9 cellular contexts compared by ENCODE assay signal in the genomic region with DNA sequence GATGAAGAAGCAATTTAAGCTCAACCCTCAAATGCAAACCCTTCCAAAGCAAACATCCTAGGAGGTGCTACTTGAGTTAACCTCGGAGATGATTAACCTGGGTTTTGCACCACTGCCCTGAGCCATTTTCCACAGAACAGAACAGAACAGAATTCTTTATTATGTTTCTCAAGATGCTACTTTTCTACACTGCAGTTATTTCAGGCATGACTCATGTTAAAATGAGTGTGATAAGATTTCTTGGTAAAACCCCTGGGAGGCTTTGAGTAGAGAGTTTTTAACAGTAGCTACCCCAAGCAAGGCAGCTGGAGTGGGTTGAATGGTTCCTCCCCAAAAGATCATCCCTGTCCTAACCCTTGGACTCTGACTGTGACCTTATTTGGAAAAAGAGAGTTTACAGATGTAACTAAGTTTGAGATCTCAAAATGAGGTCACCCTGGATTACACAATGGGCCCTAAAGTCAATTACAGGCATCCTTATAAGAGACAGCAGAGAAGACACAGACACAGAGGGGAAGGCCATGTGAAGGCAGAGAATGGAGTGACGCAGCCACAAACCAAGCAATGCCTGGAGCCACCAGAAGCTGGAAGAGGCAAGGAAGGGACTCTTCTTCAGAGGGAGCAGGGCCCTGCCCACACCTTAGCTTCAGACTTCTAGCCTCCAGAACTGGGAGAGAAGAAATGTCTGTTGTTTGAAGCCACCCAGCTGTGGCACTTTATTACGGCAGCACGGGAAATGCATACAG.
A peak's percentile ranks its signal among the peaks of the same experiment; 100 is the strongest.
DNase-seq lines count a peak whose midpoint lies in the region; ATAC-seq and TF ChIP-seq lines count a peak whose summit lies in the region.
"Had no signal": no experiment of that assay in that cellular context is flagged by ENCODE, and none has a peak within 500 bp of the region (broad histone marks: within the 10 kb centered on the region; RNA-seq: fewer than 3 reads in every experiment).

No MANE protein-coding gene starts in this region.

- ATAC-seq in HG03520 (IDR thresholded peaks at IDR 0.05; ENCODE audit: unreplicated experiment): no peak
- ATAC-seq: foreskin keratinocyte had no signal

- 29% methylated on average over 4 of the region's 4 CpGs; no CpG with 5 or more reads in 1 of the 2 donors for WGBS in transverse colon (ENCODE audit: low coverage in 1 of 2), 2 donors

- H3K4me1 Mint-ChIP-seq in activated CD4-positive, alpha-beta T cell treated with anti-CD3 and anti-CD28 coated beads, Interleukin-2, amount 10 ng/mL, durations not matched to agents 7 days and 5 days: peaks cover 30% of the 10 kb centered on the region

- in situ Hi-C loops in transverse colon (cut with MboI; ENCODE audit: low pct_ligation_motif_present in 1 of 4, low pct_unique_long_range_greater_than_20kb in 1 of 4, low sequenced_read_pairs in 3 of 4): no loop called here

- no peak overlapping the region for H3K4me3 Mint-ChIP-seq in activated CD4-positive, alpha-beta T cell treated with anti-CD3 and anti-CD28 coated beads, Interleukin-2, amount 10 ng/mL, durations not matched to agents 7 days and 5 days

- H3K9me3 Mint-ChIP-seq in activated CD4-positive, alpha-beta T cell treated with anti-CD3 and anti-CD28 coated beads, Interleukin-2, amount 10 ng/mL, durations not matched to agents 7 days and 5 days: peaks cover 19% of the 10 kb centered on the region

- peak overlapping the region; percentile 38 for H3K27ac Mint-ChIP-seq in activated CD4-positive, alpha-beta T cell treated with anti-CD3 and anti-CD28 coated beads, Interleukin-2, amount 10 ng/mL, durations not matched to agents 7 days and 5 days

- H3K36me3 Mint-ChIP-seq in activated CD4-positive, alpha-beta T cell treated with anti-CD3 and anti-CD28 coated beads, Interleukin-2, amount 10 ng/mL, durations not matched to agents 7 days and 5 days (ENCODE audit: low read depth): peaks cover 3% of the 10 kb centered on the region

- H3K36me3 ChIP-seq in adipocyte (ENCODE audit: control insufficient read depth, insufficient read depth, low read length, severe bottlenecking) (no peaks in the 10 kb centered on the region), transverse colon (no peaks in the 10 kb centered on the region)

- H3K9me3 ChIP-seq in adipocyte (ENCODE audit: control insufficient read depth, low read length) (peaks cover 8% of the 10 kb centered on the region), transverse colon (no peaks in the 10 kb centered on the region)

- H3K27ac ChIP-seq in transverse colon: peak overlapping the region; percentile 81 to 86 (median 84)
- H3K27ac ChIP-seq: foreskin keratinocyte had no signal

- TF ChIP-seq EP300 in transverse colon (IDR thresholded peaks at IDR 0.05; ENCODE audit: low read depth): peak; percentile 58

- POLR2A ChIA-PET in activated CD4-positive, alpha-beta T cell treated with anti-CD3 and anti-CD28 coated beads, Interleukin-2, amount 10 ng/mL, durations not matched to agents 7 days and 5 days (lab: Charles Lee): no interaction called here

- peak; percentile 48 for TF ChIP-seq POLR2A in transverse colon (IDR thresholded peaks at IDR 0.05)

- TF ChIP-seq CTCF in transverse colon (IDR thresholded peaks at IDR 0.05): no peak

- no peak overlapping the region for H3K4me3 ChIP-seq in adipocyte (ENCODE audit: low read length)
- no peak overlapping the region for H3K4me3 ChIP-seq in transverse colon

- no peak overlapping the region for H3K9ac ChIP-seq in adipocyte (ENCODE audit: low read length)

- CTCF ChIA-PET in activated CD4-positive, alpha-beta T cell treated with anti-CD3 and anti-CD28 coated beads, Interleukin-2, amount 10 ng/mL, durations not matched to agents 7 days and 5 days (lab: Charles Lee): interaction anchor here (0.6 to 2.7 kb wide), 8 partner anchors 10 to 45 kb away, joined by 3 to 8 read pairs (median 4); no protein-coding TSS in a partner anchor

- intact Hi-C loops in transverse colon (cut with DNase I; ENCODE audit: low total_unique reads): no loop called here

- no peak for DNase-seq in activated CD4-positive, alpha-beta T cell treated with anti-CD3 and anti-CD28 coated beads, Interleukin-2, amount 10 ng/mL, durations not matched to agents 7 days and 5 days
- DNase-seq in activated CD4-positive, alpha-beta T cell treated with anti-CD3 and anti-CD28 coated beads for 4 hours: no peak
- DNase-seq in adipocyte (ENCODE audit: low read depth): peak; percentile 74
- DNase-seq in iris pigment epithelial cell (ENCODE audit: low read depth): peak; percentile 76
- peak; percentile 51 for DNase-seq in transverse colon
- no peak for DNase-seq in activated CD8-positive, alpha-beta memory T cell treated with anti-CD3 and anti-CD28 coated beads, Interleukin-2, amount 50 U/mL, for 4 hours
- no peak for DNase-seq in NCI-H1930 (lab: John Stamatoyannopoulos, UW)

- H3K27me3 ChIP-seq in adipocyte (replicated peaks; ENCODE audit: control insufficient read depth, insufficient read depth, low read length) (peaks cover 12% of the 10 kb centered on the region), transverse colon (no peaks in the 10 kb centered on the region)
- H3K27me3 ChIP-seq: foreskin keratinocyte had no signal

- H3K4me1 ChIP-seq in adipocyte (ENCODE audit: control insufficient read depth, insufficient read depth, low read length) (peaks cover 15% of the 10 kb centered on the region), transverse colon (peaks cover 23 to 61% (median 49%) of the 10 kb centered on the region in 4 donors)

- H3K27me3 Mint-ChIP-seq in activated CD4-positive, alpha-beta T cell treated with anti-CD3 and anti-CD28 coated beads, Interleukin-2, amount 10 ng/mL, durations not matched to agents 7 days and 5 days: peaks cover under 1% of the 10 kb centered on the region

Comparison
In these comparisons a context has a peak if more than half of its experiments do, and no peak if none do; other contexts are left out.
1. DNase-seq: peak in adipocyte (single experiment), iris pigment epithelial cell (single experiment) and transverse colon (single experiment); none in activated CD4-positive, alpha-beta T cell treated with anti-CD3 and anti-CD28 coated beads, Interleukin-2, amount 10 ng/mL, durations not matched to agents 7 days and 5 days (single experiment), activated CD4-positive, alpha-beta T cell treated with anti-CD3 and anti-CD28 coated beads for 4 hours (0 of 2), activated CD8-positive, alpha-beta memory T cell treated with anti-CD3 and anti-CD28 coated beads, Interleukin-2, amount 50 U/mL, for 4 hours (single experiment) and NCI-H1930 (0 of 2).